In the genomic region with DNA sequence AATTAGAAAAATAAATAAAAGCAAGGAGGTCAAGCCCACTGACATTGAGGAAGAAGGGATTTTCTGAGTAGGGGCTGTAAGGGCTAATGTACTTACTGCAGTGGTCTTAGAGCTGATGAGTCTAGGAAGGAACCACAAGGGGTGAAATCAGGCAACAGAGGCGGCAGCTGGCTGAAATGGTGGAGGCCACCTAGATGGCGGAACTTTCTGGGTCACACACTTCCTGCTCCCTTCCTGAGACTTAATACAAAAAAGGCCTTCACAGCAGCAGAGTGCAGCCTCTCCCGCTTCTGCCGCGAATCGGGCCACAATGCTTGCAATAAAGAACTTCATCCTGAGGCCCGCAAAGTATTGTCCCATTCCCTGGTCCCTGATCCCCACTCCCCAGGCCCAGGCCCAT, we compare ENCODE assay signal across 12 cellular contexts. TPM values are rescaled to one million over a fixed set of nuclear protein-coding genes. Genes with fewer than 3 reads are reported as not detected.
DNase-seq lines count a peak whose midpoint lies in the region; ATAC-seq and TF ChIP-seq lines count a peak whose summit lies in the region.
"Had no signal": no experiment of that assay in that cellular context is flagged by ENCODE, and none has a peak within 500 bp of the region (broad histone marks: within the 10 kb centered on the region; RNA-seq: fewer than 3 reads in every experiment).

No MANE protein-coding gene starts in this region.

- H3K27ac ChIP-seq in trophoblast cell (ENCODE audit: low read depth, low read length) = no peak overlapping the region
- H3K27ac ChIP-seq: prostate gland had no signal

- H3K79me1 ChIP-seq in trophoblast cell (ENCODE audit: low read length) = no peaks in the 10 kb centered on the region

- H3K4ac ChIP-seq in trophoblast cell (ENCODE audit: low read depth, low read length) = no peak overlapping the region

- WGBS in trophoblast cell (ENCODE audit: extremely low coverage, insufficient coverage, insufficient read length) = no CpG with 5 or more reads among the region's 7 CpGs

- no peaks in the 10 kb centered on the region for H3K9me3 Mint-ChIP-seq in activated CD4-positive, alpha-beta T cell treated with anti-CD3 and anti-CD28 coated beads, Interleukin-2, amount 10 ng/mL, durations not matched to agents 7 days and 5 days

- no peak overlapping the region for H3K14ac ChIP-seq in trophoblast cell (ENCODE audit: low read length)

- no peak overlapping the region for H2BK12ac ChIP-seq in trophoblast cell (ENCODE audit: low read length)

- no peaks in the 10 kb centered on the region for H3K27me3 Mint-ChIP-seq in activated CD4-positive, alpha-beta T cell treated with anti-CD3 and anti-CD28 coated beads, Interleukin-2, amount 10 ng/mL, durations not matched to agents 7 days and 5 days

- H3K36me3 ChIP-seq in trophoblast cell (ENCODE audit: control insufficient read depth in 1 of 2, insufficient read depth in 2 of 2, low read length in 2 of 2) = no peaks in the 10 kb centered on the region
- H3K36me3 ChIP-seq: prostate gland had no signal

- peak; percentile 27 for ATAC-seq in HG02885 (IDR thresholded peaks at IDR 0.05; ENCODE audit: poor library complexity, unreplicated experiment)

- H4K91ac ChIP-seq in trophoblast cell (ENCODE audit: low read depth, low read length) = no peak overlapping the region

- no peak for DNase-seq in activated CD4-positive, alpha-beta T cell treated with anti-CD3 and anti-CD28 coated beads, Interleukin-2, amount 10 ng/mL, durations not matched to agents 7 days and 5 days
- no peak for DNase-seq in activated CD4-positive, alpha-beta T cell treated with anti-CD3 and anti-CD28 coated beads, Interleukin-2, amount 50 U/mL, for 48 hours
- DNase-seq in choroid plexus epithelial cell (ENCODE audit: low read depth) (peak; percentile 0), trophoblast cell (no peak), AG08395 (ENCODE audit: low spot score) (no peak), DMS 273 (lab: John Stamatoyannopoulos, UW; ENCODE audit: unreplicated experiment) (no peak), GF-D8 (lab: John Stamatoyannopoulos, UW) (no peak)
- DNase-seq: activated T-cell treated with anti-CD3 and anti-CD28 coated beads for 4 hours had no signal

- no peak overlapping the region for H2AFZ ChIP-seq in trophoblast cell (ENCODE audit: insufficient read depth, low read length, poor library complexity)

- H2AK5ac ChIP-seq in trophoblast cell (ENCODE audit: low read length) = no peak overlapping the region

- POLR2A ChIA-PET in activated CD4-positive, alpha-beta T cell treated with anti-CD3 and anti-CD28 coated beads, Interleukin-2, amount 10 ng/mL, durations not matched to agents 7 days and 5 days (lab: Charles Lee) = interaction anchor here (0.6 kb wide), 1 partner anchor 313 kb away, joined by 3 read pairs; a partner anchor contains a TSS

- peaks cover 15% of the 10 kb centered on the region for H3K36me3 Mint-ChIP-seq in activated CD4-positive, alpha-beta T cell treated with anti-CD3 and anti-CD28 coated beads, Interleukin-2, amount 10 ng/mL, durations not matched to agents 7 days and 5 days (ENCODE audit: low read depth)

- H2BK5ac ChIP-seq in trophoblast cell (ENCODE audit: low read depth, low read length, poor library complexity) = no peak overlapping the region

- H3K27ac Mint-ChIP-seq in activated CD4-positive, alpha-beta T cell treated with anti-CD3 and anti-CD28 coated beads, Interleukin-2, amount 10 ng/mL, durations not matched to agents 7 days and 5 days = peak overlapping the region; percentile 31

- H3K4me3 Mint-ChIP-seq in activated CD4-positive, alpha-beta T cell treated with anti-CD3 and anti-CD28 coated beads, Interleukin-2, amount 10 ng/mL, durations not matched to agents 7 days and 5 days = peak overlapping the region; percentile 65

- no peak overlapping the region for H3K9ac ChIP-seq in trophoblast cell (ENCODE audit: low read length)

- no peaks in the 10 kb centered on the region for H3K27me3 ChIP-seq in trophoblast cell (ENCODE audit: insufficient read depth, low read length)

- H3K18ac ChIP-seq in trophoblast cell (ENCODE audit: low read length) = no peak overlapping the region

- H2BK120ac ChIP-seq in trophoblast cell (ENCODE audit: insufficient read depth, low read length, poor library complexity) = no peak overlapping the region

- H3K4me1 Mint-ChIP-seq in activated CD4-positive, alpha-beta T cell treated with anti-CD3 and anti-CD28 coated beads, Interleukin-2, amount 10 ng/mL, durations not matched to agents 7 days and 5 days = peaks cover 16% of the 10 kb centered on the region

- no peaks in the 10 kb centered on the region for H3K79me2 ChIP-seq in trophoblast cell (ENCODE audit: control insufficient read depth, insufficient read depth, low read length, poor library complexity)

- H3K9me3 ChIP-seq in trophoblast cell (ENCODE audit: insufficient read depth, low read depth, low read length) = no peaks in the 10 kb centered on the region
- H3K9me3 ChIP-seq: prostate gland had no signal

- TF ChIP-seq CTCF in choroid plexus epithelial cell (conservative IDR thresholded peaks at IDR 0.05; ENCODE audit: low read depth, low read length) = no peak

- peak overlapping the region; percentile 69 for H3K4me2 ChIP-seq in trophoblast cell (ENCODE audit: low read length)

- H4K8ac ChIP-seq in trophoblast cell (ENCODE audit: low read depth, low read length) = no peak overlapping the region

- H3K4me3 ChIP-seq in choroid plexus epithelial cell (ENCODE audit: low read depth, low read length) (peak overlapping the region; percentile 51), trophoblast cell (ENCODE audit: low read depth, low read length) (peak overlapping the region; percentile 55)
- H3K4me3 ChIP-seq: prostate gland had no signal

- no peaks in the 10 kb centered on the region for H3K4me1 ChIP-seq in trophoblast cell (ENCODE audit: control insufficient read depth in 1 of 2, insufficient read depth in 2 of 2, low read length in 2 of 2)
- H3K4me1 ChIP-seq: prostate gland had no signal

- H3K23ac ChIP-seq in trophoblast cell (ENCODE audit: low read length) = no peak overlapping the region

- H4K12ac ChIP-seq in trophoblast cell (ENCODE audit: low read depth, low read length) = peak overlapping the region; percentile 72

- CTCF ChIA-PET in activated CD4-positive, alpha-beta T cell treated with anti-CD3 and anti-CD28 coated beads, Interleukin-2, amount 10 ng/mL, durations not matched to agents 7 days and 5 days (lab: Charles Lee) = no interaction called here

RNA-seq across cellular contexts. Expression of a gene that starts 15.4 kb away (rescaled TPM):
- total RNA-seq in activated CD4-positive, alpha-beta T cell treated with anti-CD3 and anti-CD28 coated beads, Interleukin-2, amount 10 ng/mL, durations not matched to agents 7 days and 5 days = 10 to 100 TPM; 41.8 to 49.0 TPM
- polyA plus RNA-seq in trophoblast cell (2013) = 83.7 and 84.0 TPM in 2 replicates

RNA-seq across cellular contexts. Expression of a gene that starts 42.9 kb away (rescaled TPM):
- total RNA-seq in activated CD4-positive, alpha-beta T cell treated with anti-CD3 and anti-CD28 coated beads, Interleukin-2, amount 10 ng/mL, durations not matched to agents 7 days and 5 days = 10 to 100 TPM; 13.5 to 14.3 TPM
- polyA plus RNA-seq in trophoblast cell (2013) = 39.3 and 43.9 TPM in 2 replicates

RNA-seq across cellular contexts. Expression of a gene that starts 53.8 kb away (rescaled TPM):
- 10 to 100 TPM; 25.3 to 25.5 TPM for total RNA-seq in activated CD4-positive, alpha-beta T cell treated with anti-CD3 and anti-CD28 coated beads, Interleukin-2, amount 10 ng/mL, durations not matched to agents 7 days and 5 days
- polyA plus RNA-seq in trophoblast cell (2013) = 0.08 TPM in 1 of 2 replicates, not detected in the other
- total RNA-seq: A673, HT1080, prostate gland had no signal

RNA-seq across cellular contexts. Expression of a gene that starts 58.7 kb away (rescaled TPM):
- 100 to 1,000 TPM; 447 to 523 TPM for total RNA-seq in activated CD4-positive, alpha-beta T cell treated with anti-CD3 and anti-CD28 coated beads, Interleukin-2, amount 10 ng/mL, durations not matched to agents 7 days and 5 days
- 0.03 and 0.06 TPM in 2 replicates for polyA plus RNA-seq in trophoblast cell (2013)
- total RNA-seq: HT1080 had no signal
